In genomic region chr3:58638586-58638985, GRCh38 we compare ENCODE assay signal across 32 cellular contexts. TPM values are rescaled to one million over a fixed set of nuclear protein-coding genes. Genes with fewer than 3 reads are reported as not detected.
"Had no signal": no experiment of that assay in that cellular context is flagged by ENCODE, and none has a peak within 500 bp of the region (broad histone marks: within the 10 kb centered on the region; RNA-seq: fewer than 3 reads in every experiment).

No MANE protein-coding gene starts in this region.

- H3K27ac ChIP-seq: body of pancreas, Peyer's patch, RWPE1, SJCRH30, VCaP had no signal

- H3K4me1 ChIP-seq: SJCRH30 had no signal

- H3K27me3 Mint-ChIP-seq: activated CD4-positive, alpha-beta memory T cell treated with anti-CD3 and anti-CD28 coated beads for 36 hours; activated CD4-positive, alpha-beta T cell treated with anti-CD3 and anti-CD28 coated beads, Interleukin-2, amount 10 ng/mL, durations not matched to agents 7 days and 5 days; activated naive CD8-positive, alpha-beta T cell treated with anti-CD3 and anti-CD28 coated beads, Interleukin-2, amount 10 ng/mL, durations not matched to agents 7 days and 5 days had no signal

- DNase-seq: activated CD4-positive, alpha-beta memory T cell treated with anti-CD3 and anti-CD28 coated beads for 36 hours; activated CD4-positive, alpha-beta T cell treated with anti-CD3 and anti-CD28 coated beads, Interleukin-2, amount 10 ng/mL, durations not matched to agents 7 days and 5 days; activated CD4-positive, CD25-positive, alpha-beta regulatory T cell; activated CD8-positive, alpha-beta memory T cell treated with anti-CD3 and anti-CD28 coated beads for 24 hours; activated gamma-delta T cell treated with Interleukin-2 at 50 U/mL for 16 hours; activated naive CD4-positive, alpha-beta T cell treated with anti-CD3 and anti-CD28 coated beads, Interleukin-2, amount 50 U/mL, for 16 hours; activated naive CD8-positive, alpha-beta T cell treated with anti-CD3 and anti-CD28 coated beads, Interleukin-2, amount 10 ng/mL, durations not matched to agents 7 days and 5 days; activated T-cell treated with anti-CD3 and anti-CD28 coated beads for 4 hours; activated T-cell treated with anti-CD3 and anti-CD28 coated beads, Interleukin-2, amount 50 U/mL, for 72 hours; aorta; body of pancreas; central memory CD4-positive, alpha-beta T cell; MG63; NCI-H1105; NCI-H1436; NCI-H1694 treated with DMSO at 0.1 percent for 48 hours; NCI-H2081; NCI-H2171; NCI-H510A; OCI-M1; Peyer's patch; Right ventricle myocardium superior; SJCRH30; T-cell; T-helper 2 cell; T1000 had no signal

- H3K9me3 Mint-ChIP-seq: activated CD4-positive, alpha-beta memory T cell treated with anti-CD3 and anti-CD28 coated beads for 36 hours; activated CD4-positive, alpha-beta T cell treated with anti-CD3 and anti-CD28 coated beads, Interleukin-2, amount 10 ng/mL, durations not matched to agents 7 days and 5 days; activated naive CD8-positive, alpha-beta T cell treated with anti-CD3 and anti-CD28 coated beads, Interleukin-2, amount 10 ng/mL, durations not matched to agents 7 days and 5 days; activated T-cell treated with anti-CD3 and anti-CD28 coated beads, Interleukin-2, amount 50 U/mL, for 72 hours; activated T-helper 2 cell treated with anti-CD3 and anti-CD28 coated beads, Interferon-gamma antibody, Interleukin-2, Interleukin-4, amounts not matched to agents 10 μg/mL and 5 μg/mL and 100 μg/mL, durations not matched to agents 14 hours and 24 hours and 36 hours; T-cell had no signal

- H3K36me3 ChIP-seq: MG63, SJCRH30 had no signal

- H3K27ac Mint-ChIP-seq: activated CD4-positive, alpha-beta memory T cell treated with anti-CD3 and anti-CD28 coated beads for 36 hours; activated CD4-positive, alpha-beta T cell treated with anti-CD3 and anti-CD28 coated beads, Interleukin-2, amount 10 ng/mL, durations not matched to agents 7 days and 5 days; activated naive CD8-positive, alpha-beta T cell treated with anti-CD3 and anti-CD28 coated beads, Interleukin-2, amount 10 ng/mL, durations not matched to agents 7 days and 5 days; activated T-cell treated with anti-CD3 and anti-CD28 coated beads, Interleukin-2, amount 50 U/mL, for 72 hours; activated T-helper 2 cell treated with anti-CD3 and anti-CD28 coated beads, Interferon-gamma antibody, Interleukin-2, Interleukin-4, amounts not matched to agents 10 μg/mL and 5 μg/mL and 100 μg/mL, durations not matched to agents 14 hours and 24 hours and 36 hours; T-cell had no signal

- H3K4me3 ChIP-seq: body of pancreas, MG63, Peyer's patch, SJCRH30 had no signal

- ATAC-seq: activated T-cell treated with anti-CD3 and anti-CD28 coated beads, Interleukin-2, amount 50 U/mL, for 72 hours; body of pancreas; T-cell had no signal

- H3K4me1 Mint-ChIP-seq: activated CD4-positive, alpha-beta T cell treated with anti-CD3 and anti-CD28 coated beads, Interleukin-2, amount 10 ng/mL, durations not matched to agents 7 days and 5 days; activated naive CD8-positive, alpha-beta T cell treated with anti-CD3 and anti-CD28 coated beads, Interleukin-2, amount 10 ng/mL, durations not matched to agents 7 days and 5 days had no signal

- FAIRE-seq: bronchial epithelial cell, TTC549 had no signal

- H3K27me3 ChIP-seq: body of pancreas, MG63, Peyer's patch, SJCRH30 had no signal

- H3K4me3 Mint-ChIP-seq: activated CD4-positive, alpha-beta memory T cell treated with anti-CD3 and anti-CD28 coated beads for 36 hours; activated CD4-positive, alpha-beta T cell treated with anti-CD3 and anti-CD28 coated beads, Interleukin-2, amount 10 ng/mL, durations not matched to agents 7 days and 5 days; activated naive CD8-positive, alpha-beta T cell treated with anti-CD3 and anti-CD28 coated beads, Interleukin-2, amount 10 ng/mL, durations not matched to agents 7 days and 5 days; activated T-cell treated with anti-CD3 and anti-CD28 coated beads, Interleukin-2, amount 50 U/mL, for 72 hours; T-cell had no signal

- H3K9me3 ChIP-seq: body of pancreas, MG63, Peyer's patch, SJCRH30 had no signal

- H3K36me3 Mint-ChIP-seq: activated CD4-positive, alpha-beta memory T cell treated with anti-CD3 and anti-CD28 coated beads for 36 hours; activated naive CD8-positive, alpha-beta T cell treated with anti-CD3 and anti-CD28 coated beads, Interleukin-2, amount 10 ng/mL, durations not matched to agents 7 days and 5 days; T-cell had no signal

RNA-seq across cellular contexts. Expression of gene FAM3D, which starts 28.0 kb away (rescaled TPM):
- total RNA-seq: activated CD4-positive, alpha-beta memory T cell treated with anti-CD3 and anti-CD28 coated beads for 36 hours; activated CD4-positive, alpha-beta T cell treated with anti-CD3 and anti-CD28 coated beads, Interleukin-2, amount 10 ng/mL, durations not matched to agents 7 days and 5 days; activated naive CD8-positive, alpha-beta T cell treated with anti-CD3 and anti-CD28 coated beads, Interleukin-2, amount 10 ng/mL, durations not matched to agents 7 days and 5 days; activated T-cell treated with anti-CD3 and anti-CD28 coated beads, Interleukin-2, amount 50 U/mL, for 72 hours; activated T-helper 2 cell treated with anti-CD3 and anti-CD28 coated beads, Interferon-gamma antibody, Interleukin-2, Interleukin-4, amounts not matched to agents 10 μg/mL and 5 μg/mL and 100 μg/mL, durations not matched to agents 14 hours and 24 hours and 36 hours; aorta; chondrocyte; Right ventricle myocardium superior; SJCRH30 had no signal
